In the genomic region with DNA sequence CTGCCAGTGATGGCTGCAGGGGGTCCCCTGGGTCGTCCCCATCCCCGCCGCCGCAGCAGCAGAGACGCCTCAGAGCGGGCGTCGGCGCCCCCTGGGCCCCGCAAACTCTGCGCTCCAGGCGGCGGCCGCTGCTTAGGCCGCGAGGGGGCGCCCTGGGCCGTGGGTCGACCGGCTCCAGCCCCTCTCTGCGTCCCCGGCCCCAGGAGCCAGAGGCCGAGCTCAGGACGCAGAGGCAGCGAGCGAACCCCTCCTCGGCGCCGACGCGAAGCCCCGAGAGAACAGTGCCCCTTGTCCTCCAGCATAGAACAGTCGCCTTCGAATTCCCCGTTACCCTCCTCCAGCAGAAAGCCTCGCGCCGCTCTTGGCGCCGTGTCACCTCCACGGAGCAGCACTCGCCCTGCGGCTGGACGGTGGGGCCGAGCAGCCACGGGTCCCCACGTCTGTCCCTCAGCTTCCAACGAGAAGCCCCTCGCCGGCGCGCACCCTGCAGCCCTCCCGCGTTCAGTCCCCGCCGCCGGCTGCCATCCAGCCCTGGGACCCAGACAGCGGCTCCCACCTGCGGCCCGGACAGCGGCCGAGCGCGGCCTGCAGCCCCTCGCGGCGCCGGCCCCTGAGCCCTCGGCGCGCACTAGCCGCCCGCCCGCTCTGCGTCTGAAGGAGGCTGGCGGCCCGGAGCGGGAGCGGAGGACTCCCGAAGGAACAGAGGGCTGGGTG, we compare ENCODE assay signal across 8 cellular contexts.
DNase-seq lines count a peak whose midpoint lies in the region; ATAC-seq, FAIRE-seq and TF ChIP-seq lines count a peak whose summit lies in the region.

No MANE protein-coding gene starts in this region.

- H3K27me3 ChIP-seq in Caco-2 (replicated peaks; ENCODE audit: control insufficient read depth, insufficient read depth, low read length) (no peaks in the 10 kb centered on the region), Panc1 (ENCODE audit: control insufficient read depth, insufficient read depth, low read length) (peaks cover 16% of the 10 kb centered on the region), gastroesophageal sphincter (no peaks in the 10 kb centered on the region), neutrophil (peaks cover 100% of the 10 kb centered on the region)

- POLR2A ChIA-PET in Caco-2 (lab: Charles Lee) (no interaction called here), Panc1 (lab: Charles Lee) (no interaction called here)

- H3K4me3 Mint-ChIP-seq in Caco-2 (ENCODE audit: unreplicated experiment) = peak overlapping the region; percentile 92

- peak; percentile 70 for ATAC-seq in GM19395 (IDR thresholded peaks at IDR 0.05; ENCODE audit: unreplicated experiment)
- ATAC-seq in HG03439 (IDR thresholded peaks at IDR 0.05; ENCODE audit: unreplicated experiment) = peak; percentile 86
- ATAC-seq in Panc1 = peak; percentile 93
- peak; percentile 89 for ATAC-seq in gastroesophageal sphincter

- H3K9me3 Mint-ChIP-seq in Caco-2 (ENCODE audit: unreplicated experiment) = no peaks in the 10 kb centered on the region

- no peak overlapping the region for H3K27ac Mint-ChIP-seq in Caco-2 (ENCODE audit: unreplicated experiment)

- no peak for TF ChIP-seq POLR2A in gastroesophageal sphincter (IDR thresholded peaks at IDR 0.05)

- in situ Hi-C loops in Panc1 (cut with HindIII; ENCODE audit: low pct_unique_long_range_greater_than_20kb, low sequenced_read_pairs) = no loop called here

- WGBS in gastroesophageal sphincter (ENCODE audit: low coverage in 1 of 2), 2 donors = no CpG with 5 or more reads among the region's 80 CpGs

- no peak for TF ChIP-seq EP300 in gastroesophageal sphincter (IDR thresholded peaks at IDR 0.05)

- TF ChIP-seq CTCF in Caco-2 (IDR thresholded peaks at IDR 0.05; ENCODE audit: insufficient read depth in 1 of 2, low read depth in 1 of 2, low read length in 1 of 2, severe bottlenecking in 1 of 2, unreplicated experiment in 1 of 2) = peak; percentile 82 to 89
- TF ChIP-seq CTCF in Panc1 (IDR thresholded peaks at IDR 0.05) = peak; percentile 98
- peak; percentile 92 to 100 (median 94) for TF ChIP-seq CTCF in gastroesophageal sphincter (IDR thresholded peaks at IDR 0.05)
- no peak for TF ChIP-seq CTCF in neutrophil (IDR thresholded peaks at IDR 0.05)

- DNase-seq in Caco-2 = peak; percentile 72 to 90
- DNase-seq in Panc1 (ENCODE audit: low read depth, low spot score) = no peak
- DNase-seq in activated naive CD4-positive, alpha-beta T cell treated with Interleukin-2 at 50 U/mL for 16 hours = peak; percentile 43
- DNase-seq in urothelium cell line (ENCODE audit: low spot score) = peak; percentile 92

- peaks cover 9% of the 10 kb centered on the region for H3K36me3 Mint-ChIP-seq in Caco-2 (ENCODE audit: insufficient read depth, unreplicated experiment)

- H3K36me3 ChIP-seq in Caco-2 (ENCODE audit: control insufficient read depth, insufficient read depth, low read length) (no peaks in the 10 kb centered on the region), Panc1 (ENCODE audit: control insufficient read depth, insufficient read depth, low read length) (no peaks in the 10 kb centered on the region), gastroesophageal sphincter (no peaks in the 10 kb centered on the region), neutrophil (no peaks in the 10 kb centered on the region)

- CTCF ChIA-PET in Caco-2 (lab: Charles Lee) (interaction anchor here (0.6 to 3.4 kb wide), 15 partner anchors 8 to 856 kb away, joined by 3 to 58 read pairs (median 3); no protein-coding TSS in a partner anchor), Panc1 (lab: Charles Lee) (interaction anchor here (0.6 to 1.3 kb wide), 4 partner anchors 20 to 87 kb away, joined by 4 to 7 read pairs (median 4); no protein-coding TSS in a partner anchor)

- peak overlapping the region; percentile 54 for H3K4me3 ChIP-seq in Caco-2 (ENCODE audit: low read depth, low read length)
- peak overlapping the region; percentile 54 to 65 for H3K4me3 ChIP-seq in Panc1 (ENCODE audit: low read depth in 2 of 2, low read length in 2 of 2)
- H3K4me3 ChIP-seq in gastroesophageal sphincter = peak overlapping the region; percentile 55 to 98
- H3K4me3 ChIP-seq in neutrophil (ENCODE audit: low read depth in 1 of 2, low read length in 1 of 2) = peak overlapping the region; percentile 49 to 52

- H3K27ac ChIP-seq in Panc1 (ENCODE audit: low read length) = peak overlapping the region; percentile 71
- peak overlapping the region; percentile 60 to 96 (median 94) for H3K27ac ChIP-seq in gastroesophageal sphincter
- H3K27ac ChIP-seq in neutrophil = no peak overlapping the region

- no peaks in the 10 kb centered on the region for H3K9me3 ChIP-seq in Caco-2
- no peaks in the 10 kb centered on the region for H3K9me3 ChIP-seq in Panc1 (ENCODE audit: control insufficient read depth, insufficient read depth, low read depth, low read length)
- H3K9me3 ChIP-seq in gastroesophageal sphincter = no peaks in the 10 kb centered on the region
- no peaks in the 10 kb centered on the region for H3K9me3 ChIP-seq in neutrophil

- peak; percentile 79 for FAIRE-seq in urothelium cell line (lab: Jason Lieb, UNC)

- BruUV-seq in Caco-2 (replicated peaks; lab: Mats Ljungman, UMichigan) = no TSS peak
- BruUV-seq in Panc1 (replicated peaks; lab: Mats Ljungman, UMichigan) = no TSS peak

- H3K4me1 Mint-ChIP-seq in Caco-2 (ENCODE audit: low read depth, unreplicated experiment) = no peaks in the 10 kb centered on the region

- H3K27me3 Mint-ChIP-seq in Caco-2 (ENCODE audit: insufficient read depth, unreplicated experiment) = no peaks in the 10 kb centered on the region

- H3K4me1 ChIP-seq in Caco-2 = peaks cover 6% of the 10 kb centered on the region; the same call in 1 of the 2 replicates
- peaks cover 15% of the 10 kb centered on the region; the same call in 1 of the 2 replicates for H3K4me1 ChIP-seq in Panc1 (ENCODE audit: control insufficient read depth, insufficient read depth, low read length)
- peaks cover 0 to 48% (median 0%) of the 10 kb centered on the region in 3 donors for H3K4me1 ChIP-seq in gastroesophageal sphincter
- peaks cover 15 to 18% of the 10 kb centered on the region in 2 experiments for H3K4me1 ChIP-seq in neutrophil (ENCODE audit: control insufficient read depth in 1 of 2, insufficient read depth in 1 of 2, low read depth in 1 of 2, low read length in 1 of 2)

- intact Hi-C loops in Caco-2 (cut with micrococcal nuclease; ENCODE audit: unreplicated experiment) = loop anchor here (1.0 to 5.0 kb wide), 7 partner anchors 82 to 854 kb away; a partner anchor contains a TSS
- intact Hi-C loops in Panc1 (cut with micrococcal nuclease; ENCODE audit: unreplicated experiment) = loop anchor here (5.0 kb wide), 1 partner anchor 799 kb away; no protein-coding TSS in a partner anchor
